3 cellular contexts compared by ENCODE assay signal in genomic region chr11:107778839-107779517, GRCh38.
TF ChIP-seq lines count a peak whose summit lies in the region.

No MANE protein-coding gene starts in this region.

TF ChIP-seq in A549, 52 proteins besides CTCF, POLR2A, EP300 and RAD21 (continued from another document):
- no peak for TF ChIP-seq RCOR1 (IDR thresholded peaks at IDR 0.05; ENCODE audit: low read depth, low read length)

TF ChIP-seq in HEK293T, 16 proteins besides CTCF, POLR2A, EP300 and RAD21 (continued from another document):
- TF ChIP-seq HDGF (IDR thresholded peaks at IDR 0.05; ENCODE audit: borderline replicate concordance), result no peak
- TF ChIP-seq, protein P1, sequence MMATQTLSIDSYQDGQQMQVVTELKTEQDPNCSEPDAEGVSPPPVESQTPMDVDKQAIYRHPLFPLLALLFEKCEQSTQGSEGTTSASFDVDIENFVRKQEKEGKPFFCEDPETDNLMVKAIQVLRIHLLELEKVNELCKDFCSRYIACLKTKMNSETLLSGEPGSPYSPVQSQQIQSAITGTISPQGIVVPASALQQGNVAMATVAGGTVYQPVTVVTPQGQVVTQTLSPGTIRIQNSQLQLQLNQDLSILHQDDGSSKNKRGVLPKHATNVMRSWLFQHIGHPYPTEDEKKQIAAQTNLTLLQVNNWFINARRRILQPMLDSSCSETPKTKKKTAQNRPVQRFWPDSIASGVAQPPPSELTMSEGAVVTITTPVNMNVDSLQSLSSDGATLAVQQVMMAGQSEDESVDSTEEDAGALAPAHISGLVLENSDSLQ (IDR thresholded peaks at IDR 0.05), result peak; percentile 83

TF ChIP-seq in H1, 55 proteins besides CTCF, POLR2A, EP300 and RAD21 (continued from another document):
- TF ChIP-seq CBX5 (IDR thresholded peaks at IDR 0.05; ENCODE audit: low read depth, low read length) (no peak), RBBP5 (IDR thresholded peaks at IDR 0.05; ENCODE audit: borderline replicate concordance, low read depth, low read length) (no peak), ZNF274 (IDR thresholded peaks at IDR 0.05; ENCODE audit: borderline replicate concordance, extremely low read depth, low read length) (no peak)
